ENCODE assay signal across 26 cellular contexts in the genomic region with DNA sequence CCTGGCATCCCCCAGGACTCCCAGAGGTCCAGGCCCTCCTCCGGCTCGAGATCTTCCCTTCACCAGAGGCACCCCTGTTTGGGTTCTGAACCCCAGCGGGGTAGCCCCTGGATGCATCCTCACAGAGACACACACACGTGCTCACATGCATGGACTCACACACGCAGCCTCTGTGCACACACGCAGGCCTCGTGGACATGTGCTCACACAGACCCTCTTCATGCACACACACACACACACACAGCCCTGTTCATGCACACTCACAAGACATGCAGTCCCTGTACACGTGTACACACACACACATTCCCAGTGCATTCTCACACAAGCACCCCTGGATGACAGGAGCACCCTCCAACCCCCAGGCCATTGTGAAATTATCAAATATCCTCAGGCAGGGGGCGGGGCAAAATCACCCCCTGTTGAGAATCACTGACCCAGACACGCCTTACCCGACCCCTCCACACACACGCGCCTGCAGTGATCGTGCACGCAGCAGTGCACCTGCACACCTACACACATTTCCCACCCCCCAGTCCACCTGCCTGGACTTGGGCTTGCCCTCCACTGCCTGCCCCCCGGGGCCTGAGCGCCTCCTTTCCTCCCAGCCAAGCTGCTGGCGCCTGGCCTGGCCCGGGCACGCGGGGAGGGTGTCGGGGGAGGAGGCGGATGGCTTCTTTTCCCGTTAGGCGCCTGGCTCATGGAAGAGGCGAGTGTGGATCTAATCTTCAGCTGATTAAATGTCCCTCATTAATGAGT.
A peak's percentile ranks its signal among the peaks of the same experiment; 100 is the strongest.
DNase-seq lines count a peak whose midpoint lies in the region; ATAC-seq and TF ChIP-seq lines count a peak whose summit lies in the region.
"Had no signal": no experiment of that assay in that cellular context is flagged by ENCODE, and none has a peak within 500 bp of the region (broad histone marks: within the 10 kb centered on the region; RNA-seq: fewer than 3 reads in every experiment).

No MANE protein-coding gene starts in this region.

- POLR2A ChIA-PET in HEK293T (lab: Yijun Ruan, JAX), result no interaction called here

- H3K4me1 ChIP-seq in GM23338 (ENCODE audit: insufficient read depth) (no peaks in the 10 kb centered on the region), parathyroid adenoma (peaks cover 3% of the 10 kb centered on the region)
- H3K4me1 ChIP-seq: A549, BE2C had no signal

- intact Hi-C loops in CD14-positive monocyte (cut with micrococcal nuclease), result no loop called here

- peak; percentile 57 for DNase-seq in NCI-H2196 (lab: John Stamatoyannopoulos, UW; ENCODE audit: unreplicated experiment)
- DNase-seq in NCI-H2196 treated with DMSO at 0.1 percent for 48 hours (lab: John Stamatoyannopoulos, UW; ENCODE audit: unreplicated experiment), result no peak
- DNase-seq in GM23338 (ENCODE audit: low spot score), result no peak
- no peak for DNase-seq in HEK293T (ENCODE audit: extremely low spot score)
- no peak for DNase-seq in OCI-M1 (lab: John Stamatoyannopoulos, UW)
- no peak for DNase-seq in CD14-positive monocyte (ENCODE audit: low spot score)
- DNase-seq: activated B cell treated with CpG ODN at 0.5 μM for 24 hours; activated CD4-positive, alpha-beta T cell treated with anti-CD3 and anti-CD28 coated beads, Interleukin-2, amount 50 U/mL, for 4 hours; activated effector memory CD4-positive, alpha-beta T cell treated with Interleukin-2 at 50 U/mL for 16 hours; activated naive CD8-positive, alpha-beta T cell treated with anti-CD3 and anti-CD28 coated beads, Interleukin-2, amount 10 ng/mL, durations not matched to agents 7 days and 5 days; BE2C; endodermal cell; GOT3; kidney; NCI-H1694 treated with DMSO at 0.1 percent for 48 hours; NCI-H446; ovary; sigmoid colon; stimulated activated CD4-positive, alpha-beta T cell treated with anti-CD3 and anti-CD28 coated beads, Interleukin-15, amount 100 ng/mL, for 24 hours; stimulated activated CD8-positive, alpha-beta memory T cell treated with anti-CD3 and anti-CD28 coated beads, Interleukin-4, amount 100 ng/mL, for 48 hours had no signal

- H3K36me3 Mint-ChIP-seq in GM23338 (ENCODE audit: low read depth), result no peaks in the 10 kb centered on the region; the same call in 2 of the 3 replicates
- H3K36me3 Mint-ChIP-seq in brain, result no peaks in the 10 kb centered on the region
- no peaks in the 10 kb centered on the region for H3K36me3 Mint-ChIP-seq in CD14-positive monocyte
- H3K36me3 Mint-ChIP-seq: activated naive CD8-positive, alpha-beta T cell treated with anti-CD3 and anti-CD28 coated beads, Interleukin-2, amount 10 ng/mL, durations not matched to agents 7 days and 5 days had no signal

- peaks cover 3% of the 10 kb centered on the region; the same call in 1 of the 2 replicates for H4K20me1 ChIP-seq in GM23338 (replicated peaks; ENCODE audit: insufficient read depth)

- CTCF ChIA-PET in HEK293T (lab: Yijun Ruan, JAX), result no interaction called here

- no peak overlapping the region for H3K4me3 ChIP-seq in GM23338
- H3K4me3 ChIP-seq in parathyroid adenoma (ENCODE audit: low read depth, low read length), result no peak overlapping the region
- H3K4me3 ChIP-seq: A549, gastroesophageal sphincter, ovary, sigmoid colon had no signal

- H3K9me2 ChIP-seq in GM23338 (ENCODE audit: insufficient read depth), result no peaks in the 10 kb centered on the region

- no peak for ATAC-seq in GM23338
- ATAC-seq: gastroesophageal sphincter, SK-N-SH treated with all-trans-retinoic acid at 6 μM for 48 hours had no signal

- no peaks in the 10 kb centered on the region for H3K9me3 ChIP-seq in parathyroid adenoma (ENCODE audit: control insufficient read depth, low read length)
- H3K9me3 ChIP-seq: A549, BE2C, gastroesophageal sphincter, ovary, sigmoid colon had no signal

- 0 out of 2 replicates have a peak overlapping the region, but pooled peaks have one; percentile 33 for H3K27ac Mint-ChIP-seq in GM23338
- peak overlapping the region in 3 of 5 experiments; percentile 72 to 94 (median 80) for H3K27ac Mint-ChIP-seq in brain
- H3K27ac Mint-ChIP-seq in CD14-positive monocyte, result peak overlapping the region in 2 of 7 donors; percentile 18 to 62
- H3K27ac Mint-ChIP-seq: activated B cell treated with CpG ODN at 0.5 μM for 24 hours; activated naive CD8-positive, alpha-beta T cell treated with anti-CD3 and anti-CD28 coated beads, Interleukin-2, amount 10 ng/mL, durations not matched to agents 7 days and 5 days; endodermal cell had no signal

- H3F3A ChIP-seq in GM23338 (replicated peaks; ENCODE audit: low read depth), result no peaks in the 10 kb centered on the region

- H3K9me3 Mint-ChIP-seq in GM23338 (no peaks in the 10 kb centered on the region; the same call in 2 of the 3 replicates), brain (peaks cover 0 to 10% (median 0%) of the 10 kb centered on the region in 5 experiments), CD14-positive monocyte (peaks cover 0 to 11% (median 4%) of the 10 kb centered on the region in 7 donors)
- H3K9me3 Mint-ChIP-seq: activated B cell treated with CpG ODN at 0.5 μM for 24 hours, endodermal cell had no signal

- peaks cover 15% of the 10 kb centered on the region for H3K4me1 Mint-ChIP-seq in GM23338
- peaks cover 36% of the 10 kb centered on the region for H3K4me1 Mint-ChIP-seq in brain
- no peaks in the 10 kb centered on the region for H3K4me1 Mint-ChIP-seq in CD14-positive monocyte
- H3K4me1 Mint-ChIP-seq: activated B cell treated with CpG ODN at 0.5 μM for 24 hours; activated naive CD8-positive, alpha-beta T cell treated with anti-CD3 and anti-CD28 coated beads, Interleukin-2, amount 10 ng/mL, durations not matched to agents 7 days and 5 days; endodermal cell had no signal

- no peak for TF ChIP-seq CTCF in GM23338 (conservative IDR thresholded peaks at IDR 0.05; ENCODE audit: low read depth in 2 of 2)
- TF ChIP-seq CTCF in brain (conservative IDR thresholded peaks at IDR 0.05), result no peak
- TF ChIP-seq CTCF in parathyroid adenoma (IDR thresholded peaks at IDR 0.05), result no peak
- no peak for TF ChIP-seq CTCF in CD14-positive monocyte (IDR thresholded peaks at IDR 0.05)

- no peak overlapping the region for H3K27ac ChIP-seq in GM23338 (ENCODE audit: low read depth)
- no peak overlapping the region for H3K27ac ChIP-seq in parathyroid adenoma
- H3K27ac ChIP-seq: A549, gastroesophageal sphincter, ovary, RWPE1, sigmoid colon had no signal

- no peaks in the 10 kb centered on the region for H3K36me3 ChIP-seq in GM23338 (ENCODE audit: insufficient read depth)
- H3K36me3 ChIP-seq in parathyroid adenoma (ENCODE audit: control insufficient read depth, insufficient read depth, low read length), result no peaks in the 10 kb centered on the region
- H3K36me3 ChIP-seq: BE2C, gastroesophageal sphincter, ovary had no signal

- H3K79me2 ChIP-seq in GM23338 (replicated peaks; ENCODE audit: insufficient read depth) (no peaks in the 10 kb centered on the region), parathyroid adenoma (no peaks in the 10 kb centered on the region)

- H2AFZ ChIP-seq in GM23338 (no peak overlapping the region), parathyroid adenoma (peak overlapping the region; percentile 34)

- H3K4me3 Mint-ChIP-seq in GM23338 (no peak overlapping the region), brain (peak overlapping the region in 2 of 5 experiments; percentile 24 to 42), CD14-positive monocyte (no peak overlapping the region)
- H3K4me3 Mint-ChIP-seq: activated B cell treated with CpG ODN at 0.5 μM for 24 hours; activated naive CD8-positive, alpha-beta T cell treated with anti-CD3 and anti-CD28 coated beads, Interleukin-2, amount 10 ng/mL, durations not matched to agents 7 days and 5 days; endodermal cell had no signal

- no peak overlapping the region for H3K4me2 ChIP-seq in GM23338
- H3K4me2 ChIP-seq in parathyroid adenoma (ENCODE audit: low read length), result peak overlapping the region; percentile 58
- H3K4me2 ChIP-seq: A549 had no signal

- H3K9ac ChIP-seq in parathyroid adenoma, result no peak overlapping the region

- H3K27me3 Mint-ChIP-seq in GM23338 (ENCODE audit: insufficient read depth, low read depth, poor library complexity), result peaks cover 21% of the 10 kb centered on the region
- peaks cover 9% of the 10 kb centered on the region for H3K27me3 Mint-ChIP-seq in brain
- peaks cover 14 to 26% (median 18%) of the 10 kb centered on the region in 3 donors for H3K27me3 Mint-ChIP-seq in CD14-positive monocyte (ENCODE audit: low read depth in 3 of 3)

- H3K27me3 ChIP-seq in GM23338 (ENCODE audit: insufficient read depth) (no peaks in the 10 kb centered on the region), parathyroid adenoma (ENCODE audit: control insufficient read depth, insufficient read depth, low read length) (no peaks in the 10 kb centered on the region)
- H3K27me3 ChIP-seq: ovary had no signal

TF ChIP-seq in GM23338, 12 proteins besides CTCF, POLR2A, EP300 and RAD21 (continues in another document):
- TF ChIP-seq EZH2 (IDR thresholded peaks at IDR 0.05; ENCODE audit: low read depth, unreplicated experiment) (no peak), JUNB (IDR thresholded peaks at IDR 0.05; ENCODE audit: unreplicated experiment) (no peak), POLR2AphosphoS5 (IDR thresholded peaks at IDR 0.05; ENCODE audit: low read depth) (no peak), NANOG (IDR thresholded peaks at IDR 0.05; ENCODE audit: borderline replicate concordance) (no peak), STAT1 (IDR thresholded peaks at IDR 0.05; ENCODE audit: unreplicated experiment) (no peak)

TF ChIP-seq in HEK293T, 16 proteins besides CTCF, POLR2A, EP300 and RAD21:
- TF ChIP-seq ARNT (IDR thresholded peaks at IDR 0.05) (no peak), SP1 (IDR thresholded peaks at IDR 0.05) (no peak), FOXM1 (IDR thresholded peaks at IDR 0.05; ENCODE audit: borderline replicate concordance) (no peak), HDGF (IDR thresholded peaks at IDR 0.05; ENCODE audit: borderline replicate concordance) (no peak), BHLHE40 (IDR thresholded peaks at IDR 0.05; ENCODE audit: borderline replicate concordance) (no peak), SUZ12 (IDR thresholded peaks at IDR 0.05) (no peak)
